Comparison of ENCODE assay signal across 27 cellular contexts in genomic region chr18:24234330-24234729, GRCh38.
A peak's percentile ranks its signal among the peaks of the same experiment; 100 is the strongest.
DNase-seq lines count a peak whose midpoint lies in the region; ATAC-seq, FAIRE-seq and TF ChIP-seq lines count a peak whose summit lies in the region.
"Had no signal": no experiment of that assay in that cellular context is flagged by ENCODE, and none has a peak within 500 bp of the region (broad histone marks: within the 10 kb centered on the region; RNA-seq: fewer than 3 reads in every experiment).

No MANE protein-coding gene starts in this region.

- H3K4me2 ChIP-seq in SK-N-SH: no peak overlapping the region
- H3K4me2 ChIP-seq: KMS-11 had no signal

- ATAC-seq in SK-N-SH treated with all-trans-retinoic acid at 6 μM for 48 hours (no peak), foreskin keratinocyte (no peak)
- ATAC-seq: CD8-positive, alpha-beta T cell had no signal

- H3K27ac ChIP-seq in SK-N-SH (ENCODE audit: low read depth in 2 of 2, low read length in 1 of 2) (no peak overlapping the region), kidney (ENCODE audit: low read depth in 2 of 2, low read length in 2 of 2) (no peak overlapping the region), tibial nerve (peak overlapping the region in 2 of 4 donors; percentile 72 to 76), foreskin keratinocyte (no peak overlapping the region)
- H3K27ac ChIP-seq: 22Rv1, KMS-11, tibial artery had no signal

- no peak overlapping the region for H3K9ac ChIP-seq in SK-N-SH
- no peak overlapping the region for H3K9ac ChIP-seq in kidney (ENCODE audit: low read length in 2 of 2)
- H3K9ac ChIP-seq: KMS-11 had no signal

- H3K36me3 ChIP-seq in SK-N-SH (replicated peaks in 1 of 2; ENCODE audit: control insufficient read depth in 1 of 2, insufficient read depth in 2 of 2, low read length in 1 of 2) (peaks cover 18 to 22% of the 10 kb centered on the region in 2 experiments), kidney (ENCODE audit: control insufficient read depth in 1 of 2, insufficient read depth in 2 of 2, low read length in 2 of 2) (peaks cover 4 to 23% of the 10 kb centered on the region in 2 donors), tibial nerve (peaks cover 0 to 42% (median 0%) of the 10 kb centered on the region in 3 donors)

- H3K4me1 ChIP-seq in SK-N-SH (ENCODE audit: control insufficient read depth in 1 of 2, insufficient read depth in 2 of 2, low read depth in 1 of 2, low read length in 1 of 2) (peaks cover 0 to 11% of the 10 kb centered on the region in 2 experiments; a peak in 2 of 4 replicates), kidney (ENCODE audit: control insufficient read depth in 1 of 2, insufficient read depth in 1 of 2, low read depth in 1 of 2, low read length in 2 of 2) (peaks cover 2 to 10% of the 10 kb centered on the region in 2 donors), tibial nerve (peaks cover 0 to 47% (median 0%) of the 10 kb centered on the region in 4 donors), foreskin keratinocyte (no peaks in the 10 kb centered on the region)

- no peak for TF ChIP-seq POLR2A in tibial nerve (IDR thresholded peaks at IDR 0.05)
- no peak for TF ChIP-seq POLR2A in erythroblast (IDR thresholded peaks at IDR 0.05; ENCODE audit: low read length)

- no peak for TF ChIP-seq EP300 in SK-N-SH (IDR thresholded peaks at IDR 0.05; ENCODE audit: borderline replicate concordance in 1 of 2, low read depth in 1 of 2, low read length in 1 of 2)
- TF ChIP-seq EP300 in tibial nerve (IDR thresholded peaks at IDR 0.05): peak in 1 of 2 donors; percentile 57

- no peak overlapping the region for H2AFZ ChIP-seq in SK-N-SH (ENCODE audit: low read depth)

- no peaks in the 10 kb centered on the region for H3K9me2 ChIP-seq in SK-N-SH

- H3F3A ChIP-seq in SK-N-SH (replicated peaks; ENCODE audit: insufficient read depth): no peaks in the 10 kb centered on the region

- POLR2A ChIA-PET in SK-N-SH (lab: Yijun Ruan, JAX): no interaction called here

- no peak for DNase-seq in SK-N-SH
- peak; percentile 52 for DNase-seq in fibroblast of pulmonary artery (ENCODE audit: low read depth)
- DNase-seq in kidney: peak; percentile 53
- peak; percentile 17 to 50 for DNase-seq in tibial nerve (ENCODE audit: low spot score in 2 of 2)
- no peak for DNase-seq in erythroblast (lab: John Stamatoyannopoulos, UW)
- no peak for DNase-seq in foreskin keratinocyte
- no peak for DNase-seq in SHP77 (lab: John Stamatoyannopoulos, UW)
- DNase-seq: activated CD4-positive, CD25-positive, alpha-beta regulatory T cell treated with anti-CD3 and anti-CD28 coated beads, Interleukin-2, amount 50 U/mL, for 72 hours; activated effector memory CD4-positive, alpha-beta T cell treated with anti-CD3 and anti-CD28 coated beads, Interleukin-2, amount 50 U/mL, for 16 hours; activated naive CD8-positive, alpha-beta T cell treated with anti-CD3 and anti-CD28 coated beads, Interleukin-2, amount 10 ng/mL, durations not matched to agents 7 days and 5 days; CD8-positive, alpha-beta T cell; cerebellar nuclear complex; DMS53; effector CD4-positive, alpha-beta T cell; GDM1; GOT3; mesenchymal stem cell; naive B cell; NCI-H1417 treated with DMSO at 0.1 percent for 48 hours; OCI-M1; stimulated activated CD4-positive, alpha-beta T cell treated with anti-CD3 and anti-CD28 coated beads, Interleukin-4, amount 100 ng/mL, for 4 hours; SW 1271; tibial artery had no signal

- TF ChIP-seq RAD21 in SK-N-SH (IDR thresholded peaks at IDR 0.05; ENCODE audit: low read length): no peak

- CTCF ChIA-PET in SK-N-SH (lab: Yijun Ruan, JAX): interaction anchor here (1.2 kb wide), 1 partner anchor 18 kb away, joined by 3 read pairs; no protein-coding TSS in a partner anchor

- no peaks in the 10 kb centered on the region for H4K20me1 ChIP-seq in SK-N-SH (ENCODE audit: insufficient read depth)

- TF ChIP-seq CTCF in SK-N-SH (IDR thresholded peaks at IDR 0.05) (no peak), fibroblast of pulmonary artery (IDR thresholded peaks at IDR 0.05; ENCODE audit: low read length, missing control alignments) (peak; percentile 8), kidney (IDR thresholded peaks at IDR 0.05; ENCODE audit: borderline replicate concordance, extremely low read depth, insufficient read depth) (no peak), tibial nerve (IDR thresholded peaks at IDR 0.05) (no peak), foreskin keratinocyte (conservative IDR thresholded peaks at IDR 0.05) (no peak)

- WGBS in SK-N-SH (ENCODE audit: low lambda C conversion rate): 76% methylated on average over 5 of the region's 5 CpGs
- 52 to 61% methylated on average over 5 of the region's 5 CpGs for WGBS in tibial nerve, 2 donors

- no peaks in the 10 kb centered on the region for H3K9me3 ChIP-seq in SK-N-SH
- H3K9me3 ChIP-seq in kidney (ENCODE audit: control insufficient read depth in 1 of 2, low read length in 2 of 2): no peaks in the 10 kb centered on the region
- H3K9me3 ChIP-seq in tibial nerve: no peaks in the 10 kb centered on the region
- H3K9me3 ChIP-seq: tibial artery had no signal

- intact Hi-C loops in kidney (cut with DNase I): no loop called here

- H3K27me3 ChIP-seq in SK-N-SH (ENCODE audit: insufficient read depth): no peaks in the 10 kb centered on the region
- H3K27me3 ChIP-seq in tibial nerve: no peaks in the 10 kb centered on the region
- H3K27me3 ChIP-seq in foreskin keratinocyte: no peaks in the 10 kb centered on the region
- H3K27me3 ChIP-seq: tibial artery had no signal

- peaks cover 3% of the 10 kb centered on the region; the same call in 1 of the 2 replicates for H3K79me2 ChIP-seq in SK-N-SH (ENCODE audit: insufficient read depth)

- no peak for FAIRE-seq in kidney (lab: Jason Lieb, UNC)
- FAIRE-seq: TTC549 had no signal

- no peak overlapping the region for H3K4me3 ChIP-seq in SK-N-SH (ENCODE audit: low read depth in 2 of 2, low read length in 1 of 2)
- no peak overlapping the region for H3K4me3 ChIP-seq in fibroblast of pulmonary artery (replicated peaks; ENCODE audit: low read depth, low read length)
- H3K4me3 ChIP-seq in kidney (ENCODE audit: low read length in 2 of 2): no peak overlapping the region
- no peak overlapping the region for H3K4me3 ChIP-seq in tibial nerve
- H3K4me3 ChIP-seq: tibial artery had no signal

TF ChIP-seq in SK-N-SH treated with all-trans-retinoic acid at 6 μM for 48 hours, 23 proteins besides CTCF, POLR2A, EP300 and RAD21:
- peak; percentile 25; the same call in 1 of the 2 replicates for TF ChIP-seq ISL1 (CRISPR knock-in tag; IDR thresholded peaks at IDR 0.05)
- no peak for TF ChIP-seq ZNF8 (CRISPR knock-in tag; IDR thresholded peaks at IDR 0.05)
- TF ChIP-seq SNAI2 (CRISPR knock-in tag; IDR thresholded peaks at IDR 0.05): no peak
- TF ChIP-seq TOX (CRISPR knock-in tag; IDR thresholded peaks at IDR 0.05; ENCODE audit: borderline replicate concordance): no peak
- TF ChIP-seq PATZ1 (CRISPR knock-in tag; IDR thresholded peaks at IDR 0.05; ENCODE audit: borderline replicate concordance): peak; percentile 54; the same call in 1 of the 2 replicates

TF ChIP-seq in SK-N-SH, 30 proteins besides CTCF, POLR2A, EP300 and RAD21 (continues in another document):
- TF ChIP-seq CHD2 (IDR thresholded peaks at IDR 0.05; ENCODE audit: low read length, partially characterized antibody): no peak
- no peak for TF ChIP-seq USF1 (IDR thresholded peaks at IDR 0.05; ENCODE audit: borderline replicate concordance, low read depth)
- no peak for TF ChIP-seq YY1 (IDR thresholded peaks at IDR 0.05; ENCODE audit: low read depth)
- no peak for TF ChIP-seq TEAD4 (IDR thresholded peaks at IDR 0.05; ENCODE audit: borderline replicate concordance, insufficient read depth)
- TF ChIP-seq, protein P1, sequence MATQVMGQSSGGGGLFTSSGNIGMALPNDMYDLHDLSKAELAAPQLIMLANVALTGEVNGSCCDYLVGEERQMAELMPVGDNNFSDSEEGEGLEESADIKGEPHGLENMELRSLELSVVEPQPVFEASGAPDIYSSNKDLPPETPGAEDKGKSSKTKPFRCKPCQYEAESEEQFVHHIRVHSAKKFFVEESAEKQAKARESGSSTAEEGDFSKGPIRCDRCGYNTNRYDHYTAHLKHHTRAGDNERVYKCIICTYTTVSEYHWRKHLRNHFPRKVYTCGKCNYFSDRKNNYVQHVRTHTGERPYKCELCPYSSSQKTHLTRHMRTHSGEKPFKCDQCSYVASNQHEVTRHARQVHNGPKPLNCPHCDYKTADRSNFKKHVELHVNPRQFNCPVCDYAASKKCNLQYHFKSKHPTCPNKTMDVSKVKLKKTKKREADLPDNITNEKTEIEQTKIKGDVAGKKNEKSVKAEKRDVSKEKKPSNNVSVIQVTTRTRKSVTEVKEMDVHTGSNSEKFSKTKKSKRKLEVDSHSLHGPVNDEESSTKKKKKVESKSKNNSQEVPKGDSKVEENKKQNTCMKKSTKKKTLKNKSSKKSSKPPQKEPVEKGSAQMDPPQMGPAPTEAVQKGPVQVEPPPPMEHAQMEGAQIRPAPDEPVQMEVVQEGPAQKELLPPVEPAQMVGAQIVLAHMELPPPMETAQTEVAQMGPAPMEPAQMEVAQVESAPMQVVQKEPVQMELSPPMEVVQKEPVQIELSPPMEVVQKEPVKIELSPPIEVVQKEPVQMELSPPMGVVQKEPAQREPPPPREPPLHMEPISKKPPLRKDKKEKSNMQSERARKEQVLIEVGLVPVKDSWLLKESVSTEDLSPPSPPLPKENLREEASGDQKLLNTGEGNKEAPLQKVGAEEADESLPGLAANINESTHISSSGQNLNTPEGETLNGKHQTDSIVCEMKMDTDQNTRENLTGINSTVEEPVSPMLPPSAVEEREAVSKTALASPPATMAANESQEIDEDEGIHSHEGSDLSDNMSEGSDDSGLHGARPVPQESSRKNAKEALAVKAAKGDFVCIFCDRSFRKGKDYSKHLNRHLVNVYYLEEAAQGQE (IDR thresholded peaks at IDR 0.05; ENCODE audit: low read depth, low read length): no peak
- TF ChIP-seq GATA2 (CRISPR knock-in tag; IDR thresholded peaks at IDR 0.05): no peak
- TF ChIP-seq, protein P2, sequence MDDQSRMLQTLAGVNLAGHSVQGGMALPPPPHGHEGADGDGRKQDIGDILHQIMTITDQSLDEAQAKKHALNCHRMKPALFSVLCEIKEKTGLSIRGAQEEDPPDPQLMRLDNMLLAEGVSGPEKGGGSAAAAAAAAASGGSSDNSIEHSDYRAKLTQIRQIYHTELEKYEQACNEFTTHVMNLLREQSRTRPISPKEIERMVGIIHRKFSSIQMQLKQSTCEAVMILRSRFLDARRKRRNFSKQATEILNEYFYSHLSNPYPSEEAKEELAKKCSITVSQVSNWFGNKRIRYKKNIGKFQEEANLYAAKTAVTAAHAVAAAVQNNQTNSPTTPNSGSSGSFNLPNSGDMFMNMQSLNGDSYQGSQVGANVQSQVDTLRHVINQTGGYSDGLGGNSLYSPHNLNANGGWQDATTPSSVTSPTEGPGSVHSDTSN (IDR thresholded peaks at IDR 0.05): no peak
- no peak for TF ChIP-seq FOXJ3 (CRISPR knock-in tag; IDR thresholded peaks at IDR 0.05)
- no peak for TF ChIP-seq MEF2A (IDR thresholded peaks at IDR 0.05; ENCODE audit: borderline replicate concordance, low read depth)

Comparison
In these comparisons a context has a peak if more than half of its experiments do, and no peak if none do; other contexts are left out.
1. DNase-seq: peak in fibroblast of pulmonary artery (single experiment), kidney (single experiment) and tibial nerve (2 of 2); none in SK-N-SH (single experiment), erythroblast (0 of 2), foreskin keratinocyte (0 of 2) and SHP77 (0 of 2).